Comparison of ENCODE assay signal across 8 cellular contexts in genomic region chr17:79009397-79010303, GRCh38. TPM values are rescaled to one million over a fixed set of nuclear protein-coding genes. Genes with fewer than 3 reads are reported as not detected.
DNase-seq lines count a peak whose midpoint lies in the region; ATAC-seq, FAIRE-seq and TF ChIP-seq lines count a peak whose summit lies in the region.

Gene CANT1, minus strand, starts transcription at chr17:79009764. Its CDS starts 12,142 bp downstream, at chr17:78997622.

- H3K27ac ChIP-seq in SJCRH30 = peak within 1 kb of the TSS; percentile 52
- H3K27ac ChIP-seq in neutrophil = peak within 1 kb of the TSS; percentile 91
- peak within 1 kb of the TSS; percentile 95 for H3K27ac ChIP-seq in substantia nigra (ENCODE audit: low read depth, low read length, poor library complexity, severe bottlenecking)

- H3K36me3 ChIP-seq in SJCRH30 (peaks cover 7% of the 10 kb centered on the region; the same call in 1 of the 2 replicates), neutrophil (peaks cover 17% of the 10 kb centered on the region)

- H3K4me1 ChIP-seq in SJCRH30 (peaks cover 16% of the 10 kb centered on the region; the same call in 1 of the 2 replicates), neutrophil (ENCODE audit: control insufficient read depth in 1 of 2, insufficient read depth in 1 of 2, low read depth in 1 of 2, low read length in 1 of 2) (peaks cover 42 to 44% of the 10 kb centered on the region in 2 experiments)

- H3K4me3 ChIP-seq in SJCRH30 = peak within 1 kb of the TSS; percentile 71
- peak within 1 kb of the TSS; percentile 76 to 89 for H3K4me3 ChIP-seq in neutrophil (ENCODE audit: low read depth in 1 of 2, low read length in 1 of 2)

- ATAC-seq in GM21529 (IDR thresholded peaks at IDR 0.05; ENCODE audit: unreplicated experiment) = peak; percentile 89

- no peak for TF ChIP-seq RAD21 in Ishikawa (IDR thresholded peaks at IDR 0.05; ENCODE audit: low read depth)

- DNase-seq in DMS79 (lab: John Stamatoyannopoulos, UW) (peak; percentile 23), SJCRH30 (peak; percentile 90 to 94), frontal cortex (ENCODE audit: low spot score in 2 of 2) (peak; percentile 98), substantia nigra (lab: John Stamatoyannopoulos, UW) (peak in 44 of 49 donors; percentile 39 to 90 (median 73))
- peak; percentile 69 for DNase-seq in activated gamma-delta T cell treated with anti-CD3 and anti-CD28 coated beads, Interleukin-2, amount 50 U/mL, for 16 hours (ENCODE audit: low read depth)

- no peak for TF ChIP-seq EP300 in Ishikawa (IDR thresholded peaks at IDR 0.05; ENCODE audit: borderline replicate concordance)

- no peak for TF ChIP-seq CTCF in neutrophil (IDR thresholded peaks at IDR 0.05)

- H3K27me3 ChIP-seq in SJCRH30 (no peaks in the 10 kb centered on the region), neutrophil (peaks cover 24% of the 10 kb centered on the region)

- H3K9me3 ChIP-seq in SJCRH30 (replicated peaks) = peaks cover 11% of the 10 kb centered on the region
- H3K9me3 ChIP-seq in neutrophil = no peaks in the 10 kb centered on the region

- no peak for FAIRE-seq in frontal cortex (lab: Jason Lieb, UNC)

TF ChIP-seq in Ishikawa, 13 proteins besides CTCF, POLR2A, EP300 and RAD21:
- TF ChIP-seq YY1 (IDR thresholded peaks at IDR 0.05; ENCODE audit: low read depth) = peak; percentile 41
- TF ChIP-seq FOXM1 (IDR thresholded peaks at IDR 0.05; ENCODE audit: borderline replicate concordance, low read depth) = no peak
- TF ChIP-seq, protein P1, sequence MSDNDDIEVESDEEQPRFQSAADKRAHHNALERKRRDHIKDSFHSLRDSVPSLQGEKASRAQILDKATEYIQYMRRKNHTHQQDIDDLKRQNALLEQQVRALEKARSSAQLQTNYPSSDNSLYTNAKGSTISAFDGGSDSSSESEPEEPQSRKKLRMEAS (IDR thresholded peaks at IDR 0.05) = peak; percentile 44; the same call in 1 of the 2 replicates
- TF ChIP-seq ZBTB7A (IDR thresholded peaks at IDR 0.05; ENCODE audit: low read depth) = peak; percentile 98
- peak; percentile 57; the same call in 1 of the 2 replicates for TF ChIP-seq TAF1 (IDR thresholded peaks at IDR 0.05; ENCODE audit: low read depth)
- peak; percentile 52 for TF ChIP-seq TCF12 (IDR thresholded peaks at IDR 0.05; ENCODE audit: low read depth)
- TF ChIP-seq TEAD4 (IDR thresholded peaks at IDR 0.05) = no peak

RNA-seq across cellular contexts. Expression of gene CANT1, which starts in this region (rescaled TPM):
- total RNA-seq in SJCRH30 (2014; rRNA removed; shearing (Covaris generic)) = 89.0 and 98.6 TPM in 2 replicates
- total RNA-seq in frontal cortex = 17.5 TPM

Comparison
In these comparisons a context has a peak if more than half of its experiments do, and no peak if none do; other contexts are left out.
1. Peak in every context shown above with its lines: DNase-seq, ATAC-seq, H3K4me3 ChIP-seq and H3K27ac ChIP-seq.
2. DNase-seq: peak in every context shown above with its lines; median percentile 98 in frontal cortex; 92 in SJCRH30; 73 in substantia nigra; 69 in activated gamma-delta T cell treated with anti-CD3 and anti-CD28 coated beads, Interleukin-2, amount 50 U/mL, for 16 hours; 23 in DMS79.